In the genomic region with DNA sequence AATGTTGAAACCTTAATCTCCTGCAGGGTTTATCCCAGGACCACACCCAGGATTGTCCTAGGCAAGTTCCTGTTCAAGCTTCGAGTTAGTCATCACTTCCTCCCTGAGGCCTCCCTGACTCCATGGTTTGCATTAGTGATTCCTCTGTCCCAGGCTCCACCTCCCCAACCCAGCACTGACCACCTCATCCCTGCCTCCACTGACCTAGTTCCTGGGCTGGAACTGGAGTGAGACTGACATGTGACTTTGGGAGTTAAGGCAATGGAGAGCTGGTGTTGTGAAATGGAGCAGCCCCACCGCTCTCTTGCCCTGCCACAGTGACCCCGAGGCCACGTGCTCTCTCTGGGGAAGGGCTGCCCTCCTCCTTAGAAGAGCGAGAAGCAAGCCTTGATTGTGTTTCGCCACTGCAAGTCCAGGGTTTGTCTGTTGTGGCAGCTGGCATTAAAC, we compare ENCODE assay signal across 10 cellular contexts. TPM values are rescaled to one million over a fixed set of nuclear protein-coding genes. Genes with fewer than 3 reads are reported as not detected.
A peak's percentile ranks its signal among the peaks of the same experiment; 100 is the strongest.
DNase-seq lines count a peak whose midpoint lies in the region; ATAC-seq, FAIRE-seq and TF ChIP-seq lines count a peak whose summit lies in the region.
"Had no signal": no experiment of that assay in that cellular context is flagged by ENCODE, and none has a peak within 500 bp of the region (broad histone marks: within the 10 kb centered on the region; RNA-seq: fewer than 3 reads in every experiment).

No MANE protein-coding gene starts in this region.

- no peak overlapping the region for H3K4ac ChIP-seq in IMR-90 (ENCODE audit: low read depth, low read length)

- in situ Hi-C loops in IMR-90 (cut with MboI; ENCODE audit: low sequenced_read_pairs) (no loop called here), transverse colon (cut with MboI; ENCODE audit: low pct_ligation_motif_present in 1 of 4, low pct_unique_long_range_greater_than_20kb in 1 of 4, low sequenced_read_pairs in 3 of 4) (loop anchor here in 2 of 4 donors (10.0 kb wide), 2 partner anchors 54 to 114 kb away; no protein-coding TSS in a partner anchor), HAP-1 (cut with MboI; ENCODE audit: low sequenced_read_pairs) (no loop called here)

- no peak overlapping the region for H4K5ac ChIP-seq in IMR-90 (ENCODE audit: low read depth, low read length)

- no peak overlapping the region for H2BK120ac ChIP-seq in IMR-90 (ENCODE audit: low read depth, low read length)

- dilution Hi-C loops in IMR-90 (cut with HindIII; ENCODE audit: low sequenced_read_pairs, unreplicated experiment): no loop called here

- peaks cover 42% of the 10 kb centered on the region for H3K27me3 Mint-ChIP-seq in astrocyte (ENCODE audit: low read depth, unreplicated experiment)

- ATAC-seq in IMR-90 (ENCODE audit: low read depth): peak; percentile 46; the same call in 1 of the 2 replicates

- intact Hi-C loops in IMR-90 (cut with micrococcal nuclease) (no loop called here), kidney (cut with DNase I) (no loop called here), transverse colon (cut with DNase I; ENCODE audit: low total_unique reads) (no loop called here)

- H2BK5ac ChIP-seq in IMR-90 (ENCODE audit: low read depth, low read length, poor library complexity, severe bottlenecking): no peak overlapping the region

- H3K4me1 ChIP-seq in IMR-90 (ENCODE audit: control insufficient read depth, insufficient read depth, low read length): no peaks in the 10 kb centered on the region
- H3K4me1 ChIP-seq in astrocyte (ENCODE audit: insufficient read depth, low read length): peaks cover 10% of the 10 kb centered on the region
- peaks cover 0 to 4% of the 10 kb centered on the region in 2 donors for H3K4me1 ChIP-seq in kidney (ENCODE audit: control insufficient read depth in 1 of 2, insufficient read depth in 1 of 2, low read depth in 1 of 2, low read length in 2 of 2)
- no peaks in the 10 kb centered on the region for H3K4me1 ChIP-seq in transverse colon
- no peaks in the 10 kb centered on the region for H3K4me1 ChIP-seq in HAP-1
- H3K4me1 ChIP-seq: colonic mucosa had no signal

- no peak overlapping the region for H2AK9ac ChIP-seq in IMR-90 (replicated peaks; ENCODE audit: low read depth, low read length, poor library complexity)

- no peaks in the 10 kb centered on the region; the same call in 1 of the 2 replicates for H3K27me3 ChIP-seq in IMR-90 (ENCODE audit: control insufficient read depth, insufficient read depth, low read length)
- peaks cover 7% of the 10 kb centered on the region for H3K27me3 ChIP-seq in astrocyte (ENCODE audit: insufficient read depth, low read length)
- H3K27me3 ChIP-seq in transverse colon: peaks cover 5% of the 10 kb centered on the region
- peaks cover 7% of the 10 kb centered on the region for H3K27me3 ChIP-seq in HAP-1 (ENCODE audit: low read depth)
- H3K27me3 ChIP-seq: colonic mucosa had no signal

- BruUV-seq in IMR-90 (replicated peaks; lab: Mats Ljungman, UMichigan): no TSS peak

- H3K4me3 ChIP-seq in IMR-90 (ENCODE audit: insufficient read depth, low read depth, low read length) (no peak overlapping the region), astrocyte (ENCODE audit: insufficient read depth, low read depth, low read length) (no peak overlapping the region), kidney (ENCODE audit: low read length in 2 of 2) (no peak overlapping the region), transverse colon (no peak overlapping the region), HAP-1 (no peak overlapping the region)
- H3K4me3 ChIP-seq: colonic mucosa, skin epidermis had no signal

- no peaks in the 10 kb centered on the region for H3K79me1 ChIP-seq in IMR-90 (ENCODE audit: low read depth in 1 of 2, low read length in 2 of 2)

- TF ChIP-seq EP300 in transverse colon (IDR thresholded peaks at IDR 0.05; ENCODE audit: low read depth): no peak

- no peaks in the 10 kb centered on the region for H3K79me2 ChIP-seq in astrocyte (ENCODE audit: insufficient read depth, low read length)

- peaks cover 9% of the 10 kb centered on the region for H3K4me1 Mint-ChIP-seq in astrocyte (ENCODE audit: low read depth, unreplicated experiment)

- H4K20me1 ChIP-seq in IMR-90 (ENCODE audit: insufficient read depth, low read length) (no peaks in the 10 kb centered on the region), astrocyte (ENCODE audit: insufficient read depth, low read length) (no peaks in the 10 kb centered on the region)

- no peaks in the 10 kb centered on the region for H3K9me3 ChIP-seq in IMR-90 (ENCODE audit: control insufficient read depth, insufficient read depth, low read length)
- H3K9me3 ChIP-seq in astrocyte (ENCODE audit: insufficient read depth, low read depth, low read length): no peaks in the 10 kb centered on the region
- H3K9me3 ChIP-seq in kidney (ENCODE audit: control insufficient read depth in 1 of 2, low read length in 2 of 2): no peaks in the 10 kb centered on the region
- H3K9me3 ChIP-seq in transverse colon: no peaks in the 10 kb centered on the region
- H3K9me3 ChIP-seq in HAP-1: no peaks in the 10 kb centered on the region
- H3K9me3 ChIP-seq: colonic mucosa had no signal

- no peak overlapping the region for H3K23ac ChIP-seq in IMR-90 (ENCODE audit: low read depth, low read length)

- DNase-seq in IMR-90 (peak; percentile 43), astrocyte (ENCODE audit: low read depth) (peak; percentile 25), kidney (peak; percentile 84), transverse colon (peak; percentile 41), NCI-H345 treated with DMSO at 0.1 percent for 48 hours (lab: John Stamatoyannopoulos, UW; ENCODE audit: unreplicated experiment) (no peak), HAP-1 (ENCODE audit: low spot score in 2 of 2) (no peak), HEK293T (ENCODE audit: extremely low spot score) (no peak)
- DNase-seq: activated CD4-positive, alpha-beta T cell treated with anti-CD3 and anti-CD28 coated beads for 1 hour; colonic mucosa had no signal

- TF ChIP-seq CTCF in IMR-90 (conservative IDR thresholded peaks at IDR 0.05; ENCODE audit: low read depth, low read length) (no peak), astrocyte (IDR thresholded peaks at IDR 0.05; ENCODE audit: insufficient read depth, low read depth, low read length) (no peak), kidney (IDR thresholded peaks at IDR 0.05; ENCODE audit: borderline replicate concordance, extremely low read depth, insufficient read depth) (no peak), transverse colon (IDR thresholded peaks at IDR 0.05) (no peak)

- CTCF ChIA-PET in IMR-90 (lab: Yijun Ruan, JAX) (no interaction called here), HEK293T (lab: Yijun Ruan, JAX) (interaction anchor here (1.1 kb wide), 1 partner anchor 48 kb away, joined by 3 read pairs; no protein-coding TSS in a partner anchor)

- H4K8ac ChIP-seq in IMR-90 (ENCODE audit: low read depth in 2 of 2, low read length in 2 of 2): no peak overlapping the region

- H2AK5ac ChIP-seq in IMR-90 (ENCODE audit: low read depth, low read length): no peak overlapping the region

- TF ChIP-seq POLR2A in IMR-90 (IDR thresholded peaks at IDR 0.05; ENCODE audit: low read depth, low read length) (no peak), transverse colon (IDR thresholded peaks at IDR 0.05) (no peak)

- H3K4me2 ChIP-seq in IMR-90 (ENCODE audit: low read depth, low read length) (no peak overlapping the region), astrocyte (ENCODE audit: low read length) (peak overlapping the region; percentile 42)

- H3K56ac ChIP-seq in IMR-90 (ENCODE audit: extremely low read depth, insufficient read depth, low read length): no peak overlapping the region

- H3K14ac ChIP-seq in IMR-90 (replicated peaks; ENCODE audit: low read depth, low read length): no peak overlapping the region

- no peaks in the 10 kb centered on the region for H3K36me3 ChIP-seq in IMR-90 (ENCODE audit: control insufficient read depth, insufficient read depth, low read length)
- H3K36me3 ChIP-seq in astrocyte (ENCODE audit: insufficient read depth, low read length): no peaks in the 10 kb centered on the region
- no peaks in the 10 kb centered on the region for H3K36me3 ChIP-seq in kidney (ENCODE audit: control insufficient read depth in 1 of 2, insufficient read depth in 2 of 2, low read length in 2 of 2)
- H3K36me3 ChIP-seq in transverse colon: no peaks in the 10 kb centered on the region
- no peaks in the 10 kb centered on the region for H3K36me3 ChIP-seq in HAP-1 (replicated peaks)
- H3K36me3 ChIP-seq: colonic mucosa had no signal

- H3K27ac Mint-ChIP-seq in astrocyte (ENCODE audit: unreplicated experiment): peak overlapping the region; percentile 55

- WGBS in IMR-90 (ENCODE audit: extremely low coverage in 2 of 2, insufficient read length in 1 of 2), 2 experiments: no CpG with 5 or more reads among the region's 6 CpGs
- WGBS in transverse colon (ENCODE audit: low coverage in 1 of 2), 2 donors: 0 to 55% methylated on average over 1 to 6 of the region's 6 CpGs

- FAIRE-seq in astrocyte (lab: Jason Lieb, UNC) (no peak), kidney (lab: Jason Lieb, UNC) (no peak)

- H2BK20ac ChIP-seq in IMR-90 (ENCODE audit: low read depth, low read length): no peak overlapping the region

- no peak overlapping the region for H3K4me3 Mint-ChIP-seq in astrocyte (ENCODE audit: unreplicated experiment)

- H2AFZ ChIP-seq in IMR-90 (replicated peaks; ENCODE audit: low read length, poor library complexity) (peak overlapping the region; percentile 70), astrocyte (ENCODE audit: low read depth, low read length) (peak overlapping the region; percentile 74)

- H4K91ac ChIP-seq in IMR-90 (ENCODE audit: insufficient read depth, low read depth, low read length): no peak overlapping the region

- 0 out of 2 replicates have a peak, but pooled peaks cover 3% of the 10 kb centered on the region for H3K9me1 ChIP-seq in IMR-90 (ENCODE audit: insufficient read depth, low read length)

- no peak overlapping the region for H2BK15ac ChIP-seq in IMR-90 (ENCODE audit: low read depth, low read length)

- no peak overlapping the region for H3K18ac ChIP-seq in IMR-90 (ENCODE audit: low read depth, low read length)

- peaks cover 5% of the 10 kb centered on the region for H3K9me3 Mint-ChIP-seq in astrocyte (ENCODE audit: unreplicated experiment)

- TF ChIP-seq RAD21 in IMR-90 (IDR thresholded peaks at IDR 0.05; ENCODE audit: low read length): no peak

- H3K9ac ChIP-seq in IMR-90 (ENCODE audit: low read depth, low read length) (no peak overlapping the region), astrocyte (ENCODE audit: low read length) (no peak overlapping the region), kidney (ENCODE audit: low read length in 2 of 2) (no peak overlapping the region)

- POLR2A ChIA-PET in IMR-90 (lab: Charles Lee; ENCODE audit: unreplicated experiment) (no interaction called here), HEK293T (lab: Yijun Ruan, JAX) (no interaction called here)

- H3K36me3 Mint-ChIP-seq in astrocyte (ENCODE audit: low read depth, unreplicated experiment): no peaks in the 10 kb centered on the region

- no peak overlapping the region for H3K27ac ChIP-seq in IMR-90 (ENCODE audit: insufficient read depth, low read length)
- H3K27ac ChIP-seq in astrocyte (ENCODE audit: low read depth, low read length): no peak overlapping the region
- H3K27ac ChIP-seq in kidney (ENCODE audit: low read depth in 2 of 2, low read length in 2 of 2): no peak overlapping the region
- H3K27ac ChIP-seq in transverse colon: no peak overlapping the region
- H3K27ac ChIP-seq: colonic mucosa had no signal

RNA-seq across cellular contexts. Expression of gene DTX1, which starts 15.8 kb away (rescaled TPM):
- total RNA-seq in IMR-90 (2012; rRNA removed) (not detected in 2 replicates), astrocyte (4.6 and 5.5 TPM in 2 replicates), kidney (4.9 TPM), transverse colon (1 to 10 TPM in 3 of 4 donors, under 1 TPM in 1; 1.00 to 4.3 (median 3.0) TPM)
- polyA plus RNA-seq in IMR-90 (2012; rRNA removed) (not detected in 2 replicates), kidney (ENCODE audit: insufficient read depth, low read depth, low replicate concordance) (7.3 TPM)
- polyA plus RNA-seq in IMR-90 (2012; cell fraction: cytosol; rRNA removed): 0.01 TPM in 1 of 2 replicates, not detected in the other
- 0.05 and 0.50 TPM in 2 replicates for polyA plus RNA-seq in IMR-90 (2012; cell fraction: nucleus; rRNA removed; ENCODE audit: low replicate concordance)

Comparison
In these comparisons a context has a peak if more than half of its experiments do, and no peak if none do; other contexts are left out.
1. DNase-seq: peak in IMR-90 (single experiment), astrocyte (single experiment), kidney (single experiment) and transverse colon (single experiment); none in NCI-H345 treated with DMSO at 0.1 percent for 48 hours (single experiment), HAP-1 (0 of 2) and HEK293T (single experiment).